ENCODE assay signal across 8 cellular contexts in the genomic region with DNA sequence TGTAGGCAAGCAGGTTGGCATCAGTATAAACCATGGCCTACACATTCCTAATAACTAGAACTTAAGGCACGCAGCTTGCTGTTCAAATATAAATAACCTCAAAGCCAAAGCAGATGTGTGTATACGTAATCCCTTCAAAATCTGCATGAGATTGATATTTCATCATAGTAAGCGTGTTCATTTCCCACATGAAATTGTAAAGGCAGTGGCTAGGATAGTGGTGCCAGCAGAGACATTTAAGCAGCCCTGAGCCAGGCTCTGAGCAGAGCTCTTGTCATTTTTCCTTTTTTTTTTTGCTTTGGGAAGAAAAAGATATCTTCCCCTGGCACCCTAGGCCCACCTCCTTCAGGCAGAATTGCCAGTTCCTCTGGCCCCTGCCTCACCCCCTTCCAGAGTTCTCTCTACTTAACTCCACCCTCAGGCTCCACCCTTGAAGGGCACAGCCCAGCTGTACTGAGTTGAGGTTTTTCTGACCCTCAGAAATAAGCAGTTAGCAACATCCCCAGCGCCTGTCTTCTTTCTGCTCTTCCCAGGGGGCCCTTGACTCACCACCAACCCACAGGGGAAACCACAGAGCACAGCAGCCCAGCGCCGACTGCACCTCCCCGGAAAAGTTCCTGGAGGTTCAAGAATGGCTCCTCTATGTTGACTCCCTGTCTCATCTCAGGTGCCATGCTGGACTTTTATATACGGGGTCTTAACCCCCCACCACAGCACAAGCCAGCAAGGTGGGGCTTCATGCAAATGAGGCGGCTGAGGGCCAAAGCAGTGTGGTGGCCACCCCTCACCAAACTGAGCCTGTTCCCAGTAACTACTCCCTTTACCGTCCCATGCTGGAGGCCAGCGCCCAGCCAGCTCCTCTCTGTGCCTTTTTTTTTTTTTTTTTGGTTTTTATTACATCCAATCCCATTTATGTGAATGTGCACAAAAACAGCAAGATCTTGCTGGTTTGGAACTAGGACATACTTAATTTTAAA.
DNase-seq lines count a peak whose midpoint lies in the region; ATAC-seq, FAIRE-seq and TF ChIP-seq lines count a peak whose summit lies in the region.

No MANE protein-coding gene starts in this region.

- intact Hi-C loops in kidney (cut with DNase I), result no loop called here

- H3K9me3 ChIP-seq in kidney (ENCODE audit: control insufficient read depth in 1 of 2, low read length in 2 of 2), result no peaks in the 10 kb centered on the region

- no peaks in the 10 kb centered on the region for H3K36me3 Mint-ChIP-seq in activated T-cell treated with anti-CD3 and anti-CD28 coated beads, Interleukin-2, amount 50 U/mL, for 72 hours (ENCODE audit: insufficient read depth in 2 of 2)

- peak; percentile 23 to 36 for DNase-seq in AML-193 (lab: John Stamatoyannopoulos, UW)
- peak; percentile 89 for DNase-seq in LHCN-M2 (ENCODE audit: low read depth)
- DNase-seq in activated T-cell treated with anti-CD3 and anti-CD28 coated beads, Interleukin-2, amount 50 U/mL, for 72 hours, result peak; percentile 33 to 48
- peak; percentile 47 for DNase-seq in islet precursor cell
- DNase-seq in urothelium cell line (ENCODE audit: low spot score), result peak; percentile 69
- DNase-seq in NCI-H1436 (lab: John Stamatoyannopoulos, UW), result no peak
- no peak for DNase-seq in kidney

- peaks cover 55% of the 10 kb centered on the region for H3K4me1 Mint-ChIP-seq in activated T-cell treated with anti-CD3 and anti-CD28 coated beads, Interleukin-2, amount 50 U/mL, for 72 hours (ENCODE audit: low read depth)

- no peak for TF ChIP-seq CTCF in kidney (IDR thresholded peaks at IDR 0.05; ENCODE audit: borderline replicate concordance, extremely low read depth, insufficient read depth)

- no peaks in the 10 kb centered on the region for H3K27me3 Mint-ChIP-seq in activated T-cell treated with anti-CD3 and anti-CD28 coated beads, Interleukin-2, amount 50 U/mL, for 72 hours (ENCODE audit: low read depth)

- H3K36me3 ChIP-seq in kidney (ENCODE audit: control insufficient read depth in 1 of 2, insufficient read depth in 2 of 2, low read length in 2 of 2), result no peaks in the 10 kb centered on the region

- H3K4me1 ChIP-seq in kidney (ENCODE audit: control insufficient read depth in 1 of 2, insufficient read depth in 1 of 2, low read depth in 1 of 2, low read length in 2 of 2), result peaks cover 0 to 7% of the 10 kb centered on the region in 2 donors

- FAIRE-seq in urothelium cell line (lab: Jason Lieb, UNC), result no peak
- FAIRE-seq in kidney (lab: Jason Lieb, UNC), result no peak

- no peak overlapping the region for H3K27ac ChIP-seq in kidney (ENCODE audit: low read depth in 2 of 2, low read length in 2 of 2)

- peak overlapping the region; percentile 27 to 49 for H3K4me3 Mint-ChIP-seq in activated T-cell treated with anti-CD3 and anti-CD28 coated beads, Interleukin-2, amount 50 U/mL, for 72 hours

- no peaks in the 10 kb centered on the region for H3K9me3 Mint-ChIP-seq in activated T-cell treated with anti-CD3 and anti-CD28 coated beads, Interleukin-2, amount 50 U/mL, for 72 hours

- no peak overlapping the region for H3K4me3 ChIP-seq in kidney (ENCODE audit: low read length in 2 of 2)

- ATAC-seq in GM21390 (IDR thresholded peaks at IDR 0.05; ENCODE audit: unreplicated experiment), result peak; percentile 68
- peak; percentile 75 to 76 for ATAC-seq in activated T-cell treated with anti-CD3 and anti-CD28 coated beads, Interleukin-2, amount 50 U/mL, for 72 hours (replicated peaks in 1 of 2)

- H3K9ac ChIP-seq in kidney (ENCODE audit: low read length in 2 of 2), result no peak overlapping the region

- peak overlapping the region; percentile 45 for H3K27ac Mint-ChIP-seq in activated T-cell treated with anti-CD3 and anti-CD28 coated beads, Interleukin-2, amount 50 U/mL, for 72 hours

Comparison
In these comparisons a context has a peak if more than half of its experiments do, and no peak if none do; other contexts are left out.
1. DNase-seq: peak in AML-193 (2 of 2), LHCN-M2 (single experiment), activated T-cell treated with anti-CD3 and anti-CD28 coated beads, Interleukin-2, amount 50 U/mL, for 72 hours (2 of 2), islet precursor cell (single experiment) and urothelium cell line (single experiment); none in NCI-H1436 (single experiment) and kidney (single experiment).